In genomic region chr17:74972107-74972972, GRCh38 we compare ENCODE assay signal across 8 cellular contexts.
DNase-seq lines count a peak whose midpoint lies in the region; ATAC-seq and TF ChIP-seq lines count a peak whose summit lies in the region.

HID1 (minus strand) TSS chr17:74972759; CDS start chr17:74972656, 103 bp downstream.

- no peaks in the 10 kb centered on the region for H3K9me3 ChIP-seq in muscle layer of colon (ENCODE audit: low read length)

- peak within 1 kb of the TSS; percentile 32 to 74 for H3K4me3 ChIP-seq in muscle layer of colon (ENCODE audit: low read depth in 1 of 2, low read length in 2 of 2)

- H3K27me3 ChIP-seq in muscle layer of colon (ENCODE audit: control insufficient read depth in 1 of 2, insufficient read depth in 2 of 2, low read length in 2 of 2) = peaks cover 0 to 18% of the 10 kb centered on the region in 2 donors

- no peak within 1 kb of the TSS for H3K27ac ChIP-seq in muscle layer of colon (ENCODE audit: low read depth, low read length)

- H3K9ac ChIP-seq in muscle layer of colon (ENCODE audit: low read length) = no peak within 1 kb of the TSS

- peaks cover 4% of the 10 kb centered on the region for H3K4me1 ChIP-seq in muscle layer of colon (ENCODE audit: insufficient read depth, low read length)

- no peaks in the 10 kb centered on the region for H3K36me3 ChIP-seq in muscle layer of colon (ENCODE audit: insufficient read depth, low read length)

- in situ Hi-C loops in GM13977 (cut with MboI; ENCODE audit: low pct_unique_long_range_greater_than_20kb, low sequenced_read_pairs, unreplicated experiment) = no loop called here

- no peak for TF ChIP-seq CTCF in GM13977 (IDR thresholded peaks at IDR 0.05; ENCODE audit: extremely low read depth, insufficient read depth, missing control alignments)

- DNase-seq in GM13977 (ENCODE audit: low spot score) (peak; percentile 90), NCI-H526 (lab: John Stamatoyannopoulos, UW) (peak; percentile 54 to 92), activated T-cell treated with anti-CD3 and anti-CD28 coated beads for 48 hours (ENCODE audit: low read depth) (peak; percentile 76), erythroblast (lab: John Stamatoyannopoulos, UW) (peak; percentile 51 to 65), amniotic stem cell (lab: John Stamatoyannopoulos, UW) (no peak)
- peak; percentile 73 for DNase-seq in stimulated activated CD8-positive, alpha-beta memory T cell treated with anti-CD3 and anti-CD28 coated beads, Interleukin-4, amount 100 ng/mL, for 24 hours (ENCODE audit: low read depth)

- no peak for ATAC-seq in GM21390 (IDR thresholded peaks at IDR 0.05; ENCODE audit: unreplicated experiment)

- no peak for TF ChIP-seq POLR2A in erythroblast (IDR thresholded peaks at IDR 0.05; ENCODE audit: low read length)
